In genomic region chr1:3553166-3553939, GRCh38 we compare ENCODE assay signal across 19 cellular contexts. TPM values are rescaled to one million over a fixed set of nuclear protein-coding genes. Genes with fewer than 3 reads are reported as not detected.
DNase-seq lines count a peak whose midpoint lies in the region; ATAC-seq, FAIRE-seq and TF ChIP-seq lines count a peak whose summit lies in the region.
"Had no signal": no experiment of that assay in that cellular context is flagged by ENCODE, and none has a peak within 500 bp of the region (broad histone marks: within the 10 kb centered on the region; RNA-seq: fewer than 3 reads in every experiment).

No MANE protein-coding gene starts in this region.

- H3K4me3 Mint-ChIP-seq in GM23338, result no peak overlapping the region
- H3K4me3 Mint-ChIP-seq: dendritic cell treated with granulocyte-macrophage colony-stimulating factor and Interleukin-4, amounts not matched to agents 40 ng/mL and 50 ng/mL, for 4 days; stimulated activated memory B cell treated with anti-CD40 and anti-IgM and Interleukin-4, amounts not matched to agents 10 μg/mL and 1 μg/mL and 100 μg/mL, for 72 hours; T-cell had no signal

- no peak overlapping the region for H3K27ac ChIP-seq in keratinocyte (ENCODE audit: control insufficient read depth, insufficient read depth, low read length)
- no peak overlapping the region for H3K27ac ChIP-seq in GM23338 (ENCODE audit: low read depth)
- H3K27ac ChIP-seq: transverse colon had no signal

- no peaks in the 10 kb centered on the region for H4K20me1 ChIP-seq in keratinocyte (ENCODE audit: control insufficient read depth, extremely low read depth, insufficient read depth, low read length)
- no peaks in the 10 kb centered on the region for H4K20me1 ChIP-seq in GM23338 (replicated peaks; ENCODE audit: insufficient read depth)

- ATAC-seq in GM23338 (no peak), GM18861 (IDR thresholded peaks at IDR 0.05; ENCODE audit: unreplicated experiment) (no peak)
- ATAC-seq: stimulated activated memory B cell treated with anti-CD40 and anti-IgM and Interleukin-4, amounts not matched to agents 10 μg/mL and 1 μg/mL and 100 μg/mL, for 72 hours; T-cell had no signal

- no peaks in the 10 kb centered on the region for H3K9me3 Mint-ChIP-seq in GM23338
- H3K9me3 Mint-ChIP-seq: T-cell had no signal

- no peak for TF ChIP-seq CTCF in AG10803 (conservative IDR thresholded peaks at IDR 0.05; ENCODE audit: low read length)
- no peak for TF ChIP-seq CTCF in keratinocyte (optimal IDR thresholded peaks at IDR 0.05 in 1 of 3, IDR thresholded peaks at IDR 0.05 in 1 of 3, conservative IDR thresholded peaks at IDR 0.05 in 1 of 3; ENCODE audit: extremely low read depth in 1 of 3, insufficient read depth in 2 of 3, low read length in 3 of 3)
- TF ChIP-seq CTCF in GM23338 (conservative IDR thresholded peaks at IDR 0.05; ENCODE audit: low read depth in 2 of 2), result no peak

- dilution Hi-C loops in keratinocyte (cut with MboI; ENCODE audit: extremely low pct_ligation_motif_present, low sequenced_read_pairs), result no loop called here

- H3K9me2 ChIP-seq in GM23338 (ENCODE audit: insufficient read depth), result no peaks in the 10 kb centered on the region

- no peak overlapping the region for H3K27ac Mint-ChIP-seq in GM23338
- H3K27ac Mint-ChIP-seq: dendritic cell treated with granulocyte-macrophage colony-stimulating factor and Interleukin-4, amounts not matched to agents 40 ng/mL and 50 ng/mL, for 4 days; stimulated activated memory B cell treated with anti-CD40 and anti-IgM and Interleukin-4, amounts not matched to agents 10 μg/mL and 1 μg/mL and 100 μg/mL, for 72 hours; T-cell had no signal

- H2AFZ ChIP-seq in keratinocyte (ENCODE audit: control insufficient read depth, low read length) (no peak overlapping the region), GM23338 (no peak overlapping the region)

- H3K4me3 ChIP-seq in AG10803 (ENCODE audit: low read length) (no peak overlapping the region), adipocyte (ENCODE audit: low read length) (no peak overlapping the region), keratinocyte (ENCODE audit: control insufficient read depth in 2 of 3, extremely low read depth in 1 of 3, insufficient read depth in 2 of 3, low read depth in 1 of 3, low read length in 3 of 3) (no peak overlapping the region), GM23338 (no peak overlapping the region)
- H3K4me3 ChIP-seq: skin epidermis, transverse colon had no signal

- H3K9ac ChIP-seq in adipocyte (ENCODE audit: low read length), result no peak overlapping the region
- no peak overlapping the region for H3K9ac ChIP-seq in keratinocyte (ENCODE audit: control insufficient read depth, extremely low read depth, insufficient read depth, low read length)

- no peaks in the 10 kb centered on the region for H3K4me1 Mint-ChIP-seq in GM23338
- H3K4me1 Mint-ChIP-seq: stimulated activated memory B cell treated with anti-CD40 and anti-IgM and Interleukin-4, amounts not matched to agents 10 μg/mL and 1 μg/mL and 100 μg/mL, for 72 hours; T-cell had no signal

- H3F3A ChIP-seq in GM23338 (replicated peaks; ENCODE audit: low read depth), result no peaks in the 10 kb centered on the region

- no peaks in the 10 kb centered on the region for H3K79me2 ChIP-seq in keratinocyte (ENCODE audit: control insufficient read depth, insufficient read depth, low read length)
- no peaks in the 10 kb centered on the region for H3K79me2 ChIP-seq in GM23338 (replicated peaks; ENCODE audit: insufficient read depth)

- H3K4me1 ChIP-seq in adipocyte (ENCODE audit: control insufficient read depth, insufficient read depth, low read length), result peaks cover 10% of the 10 kb centered on the region
- H3K4me1 ChIP-seq in keratinocyte (ENCODE audit: control insufficient read depth, extremely low read depth, insufficient read depth, low read length), result peaks cover 7% of the 10 kb centered on the region
- H3K4me1 ChIP-seq in GM23338 (ENCODE audit: insufficient read depth), result no peaks in the 10 kb centered on the region

- no peaks in the 10 kb centered on the region for H3K9me1 ChIP-seq in keratinocyte (ENCODE audit: control insufficient read depth, extremely low read depth, insufficient read depth, low read length)

- peak; percentile 67 for FAIRE-seq in keratinocyte (lab: Jason Lieb, UNC)
- FAIRE-seq: GM18507 had no signal

- peak; percentile 65 for DNase-seq in AG10803 (ENCODE audit: low read depth)
- peak; percentile 88 for DNase-seq in HPDE6-E6E7 (ENCODE audit: extremely low spot score)
- peak; percentile 27 for DNase-seq in adipocyte (ENCODE audit: low read depth)
- DNase-seq in keratinocyte (ENCODE audit: low read depth, low spot score), result peak; percentile 66
- DNase-seq in GM23338 (ENCODE audit: low spot score), result no peak
- DNase-seq in 8988T, result no peak
- DNase-seq in SW480 (ENCODE audit: low spot score), result no peak
- DNase-seq: activated gamma-delta T cell, kidney glomerular epithelial cell, MM.1S, NCI-H2029, occipital lobe, T-cell, transverse colon had no signal

- peak overlapping the region; percentile 25 for H3K4me2 ChIP-seq in keratinocyte (ENCODE audit: control insufficient read depth, extremely low read depth, insufficient read depth, low read depth, low read length)
- no peak overlapping the region for H3K4me2 ChIP-seq in GM23338

- H3K36me3 ChIP-seq in adipocyte (ENCODE audit: control insufficient read depth, insufficient read depth, low read length, severe bottlenecking) (no peaks in the 10 kb centered on the region), keratinocyte (ENCODE audit: control insufficient read depth in 2 of 2, extremely low read depth in 1 of 2, insufficient read depth in 2 of 2, low read length in 2 of 2) (no peaks in the 10 kb centered on the region), GM23338 (ENCODE audit: insufficient read depth) (no peaks in the 10 kb centered on the region)
- H3K36me3 ChIP-seq: transverse colon had no signal

- no peaks in the 10 kb centered on the region for H3K36me3 Mint-ChIP-seq in GM23338 (ENCODE audit: low read depth)
- H3K36me3 Mint-ChIP-seq: stimulated activated memory B cell treated with anti-CD40 and anti-IgM and Interleukin-4, amounts not matched to agents 10 μg/mL and 1 μg/mL and 100 μg/mL, for 72 hours; T-cell had no signal

- H3K9me3 ChIP-seq in adipocyte (ENCODE audit: control insufficient read depth, low read length), result peaks cover 3% of the 10 kb centered on the region
- H3K9me3 ChIP-seq in keratinocyte (ENCODE audit: control insufficient read depth, low read depth, low read length), result no peaks in the 10 kb centered on the region
- H3K9me3 ChIP-seq: transverse colon had no signal

- H3K27me3 Mint-ChIP-seq in GM23338 (ENCODE audit: insufficient read depth, low read depth, poor library complexity), result peaks cover 3% of the 10 kb centered on the region
- H3K27me3 Mint-ChIP-seq: dendritic cell treated with granulocyte-macrophage colony-stimulating factor and Interleukin-4, amounts not matched to agents 40 ng/mL and 50 ng/mL, for 4 days; stimulated activated memory B cell treated with anti-CD40 and anti-IgM and Interleukin-4, amounts not matched to agents 10 μg/mL and 1 μg/mL and 100 μg/mL, for 72 hours; T-cell had no signal

- peaks cover 19% of the 10 kb centered on the region for H3K27me3 ChIP-seq in adipocyte (replicated peaks; ENCODE audit: control insufficient read depth, insufficient read depth, low read length)
- peaks cover 45% of the 10 kb centered on the region for H3K27me3 ChIP-seq in keratinocyte (ENCODE audit: control insufficient read depth, extremely low read depth, insufficient read depth, low read length)
- no peaks in the 10 kb centered on the region for H3K27me3 ChIP-seq in GM23338 (ENCODE audit: insufficient read depth)
- H3K27me3 ChIP-seq: transverse colon had no signal

TF ChIP-seq in GM23338, 12 proteins besides CTCF, POLR2A, EP300 and RAD21 (continues in another document):
- TF ChIP-seq ZNF331 (CRISPR knock-in tag; IDR thresholded peaks at IDR 0.05; ENCODE audit: low read depth), result no peak
- no peak for TF ChIP-seq EZH2phosphoT487 (IDR thresholded peaks at IDR 0.05; ENCODE audit: unreplicated experiment)

RNA-seq across cellular contexts. Expression of gene MEGF6, which starts 58.0 kb away (rescaled TPM):
- polyA plus RNA-seq in keratinocyte, result 0.24 to 0.71 TPM (median 0.42 TPM) in 3 replicates
- polyA plus RNA-seq in keratinocyte (2011; ENCODE audit: low read depth), result 0.41 TPM
- polyA plus RNA-seq in keratinocyte (2011; cell fraction: cytosol; rRNA removed), result 0.06 and 0.23 TPM in 2 replicates
- 2.1 and 3.7 TPM in 2 replicates for polyA plus RNA-seq in keratinocyte (2011; cell fraction: nucleus; rRNA removed)
- 0.83 and 0.87 TPM in 2 replicates for polyA plus RNA-seq in keratinocyte (2012; ENCODE audit: low replicate concordance)
- polyA minus RNA-seq in keratinocyte, result 0.22 to 0.36 TPM (median 0.26 TPM) in 3 replicates
- polyA minus RNA-seq in keratinocyte (2011; cell fraction: cytosol; rRNA and poly(A)+ RNA removed), result 2.9 TPM
- polyA minus RNA-seq in keratinocyte (2011; cell fraction: nucleus; rRNA and poly(A)+ RNA removed), result 4.4 and 7.2 TPM in 2 replicates
- total RNA-seq in GM23338 (2014; rRNA removed; shearing (Covaris generic)), result 15.4 and 21.4 TPM in 2 replicates
- polyA plus RNA-seq in GM23338 (2016; fragmentation: Nextera tagmentation; extraction: Ambion mirVana), result 4.0 and 4.7 TPM in 2 replicates

Comparison
In these comparisons a context has a peak if more than half of its experiments do, and no peak if none do; other contexts are left out.
1. DNase-seq: peak in AG10803 (single experiment), HPDE6-E6E7 (single experiment), adipocyte (single experiment) and keratinocyte (single experiment); none in GM23338 (single experiment), 8988T (single experiment) and SW480 (single experiment).